10 cellular contexts compared by ENCODE assay signal in genomic region chr20:2984028-2984501, GRCh38. TPM values are rescaled to one million over a fixed set of nuclear protein-coding genes. Genes with fewer than 3 reads are reported as not detected.
DNase-seq lines count a peak whose midpoint lies in the region; ATAC-seq and TF ChIP-seq lines count a peak whose summit lies in the region.
"Had no signal": no experiment of that assay in that cellular context is flagged by ENCODE, and none has a peak within 500 bp of the region (broad histone marks: within the 10 kb centered on the region; RNA-seq: fewer than 3 reads in every experiment).

No MANE protein-coding gene starts in this region.

- no peak overlapping the region for H3K27ac Mint-ChIP-seq in memory B cell

- ATAC-seq in GM19467 (IDR thresholded peaks at IDR 0.05; ENCODE audit: unreplicated experiment) (peak; percentile 51), HG03457 (IDR thresholded peaks at IDR 0.05; ENCODE audit: unreplicated experiment) (peak; percentile 54), memory B cell (ENCODE audit: low read depth) (peak; percentile 61)

- in situ Hi-C loops in GM13976 (cut with MboI; ENCODE audit: low sequenced_read_pairs, unreplicated experiment): no loop called here

- DNase-seq in GM13976 (ENCODE audit: low spot score): peak; percentile 49
- DNase-seq in memory B cell (ENCODE audit: low spot score in 2 of 2): no peak
- no peak for DNase-seq in NCI-H748 (lab: John Stamatoyannopoulos, UW; ENCODE audit: unreplicated experiment)
- DNase-seq in midbrain (lab: John Stamatoyannopoulos, UW): no peak
- DNase-seq in A172 (ENCODE audit: low spot score): no peak
- DNase-seq in iPS-NIHi7 (ENCODE audit: extremely low spot score): no peak
- DNase-seq: caudate nucleus, stomach had no signal

- H3K4me1 Mint-ChIP-seq in memory B cell: no peaks in the 10 kb centered on the region

- TF ChIP-seq CTCF in GM13976 (IDR thresholded peaks at IDR 0.05; ENCODE audit: borderline replicate concordance, control extremely low read depth, extremely low read depth, insufficient read depth, missing control alignments): no peak

- H3K36me3 Mint-ChIP-seq in memory B cell: peaks cover 22% of the 10 kb centered on the region

- no peaks in the 10 kb centered on the region for H3K27me3 Mint-ChIP-seq in memory B cell

- no peak overlapping the region for H3K4me3 Mint-ChIP-seq in memory B cell

- H3K9me3 Mint-ChIP-seq in memory B cell: no peaks in the 10 kb centered on the region

RNA-seq across cellular contexts. Expression of gene GNRH2, which starts 59.4 kb away (rescaled TPM):
- not detected in 2 replicates for total RNA-seq in A172 (2014; rRNA removed; shearing (Covaris generic))
